Comparison of ENCODE assay signal across 15 cellular contexts in the genomic region with DNA sequence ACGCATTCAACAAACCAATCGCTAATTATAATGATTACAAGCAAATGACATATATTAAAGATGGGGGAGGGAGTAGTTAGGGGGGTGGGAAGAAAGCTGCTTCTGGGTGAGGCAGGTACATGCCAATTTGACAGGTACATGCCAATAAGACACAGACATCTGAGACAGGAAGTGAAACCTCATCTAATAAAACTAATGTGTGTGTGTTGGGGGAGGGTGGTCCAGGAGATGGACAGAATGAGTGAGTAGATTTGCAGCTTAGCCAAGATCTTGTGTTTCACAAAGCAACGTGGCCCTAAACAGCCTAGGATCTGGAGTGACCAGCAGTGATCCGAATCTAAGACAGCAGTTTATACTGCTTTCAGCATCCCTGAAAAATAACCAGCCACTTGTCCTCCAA. TPM values are rescaled to one million over a fixed set of nuclear protein-coding genes. Genes with fewer than 3 reads are reported as not detected.
A peak's percentile ranks its signal among the peaks of the same experiment; 100 is the strongest.
DNase-seq lines count a peak whose midpoint lies in the region; ATAC-seq, FAIRE-seq and TF ChIP-seq lines count a peak whose summit lies in the region.
"Had no signal": no experiment of that assay in that cellular context is flagged by ENCODE, and none has a peak within 500 bp of the region (broad histone marks: within the 10 kb centered on the region; RNA-seq: fewer than 3 reads in every experiment).

No MANE protein-coding gene starts in this region.

- H2BK120ac ChIP-seq in mesenchymal stem cell (ENCODE audit: low read depth, low read length), result peak overlapping the region; percentile 86

- intact Hi-C loops in prostate gland (cut with DNase I), result no loop called here

- H3K4me1 ChIP-seq in Peyer's patch, result peaks cover 0 to 10% (median 4%) of the 10 kb centered on the region in 4 donors
- H3K4me1 ChIP-seq in mesenchymal stem cell (ENCODE audit: control insufficient read depth, insufficient read depth, low read depth, low read length), result peaks cover 4% of the 10 kb centered on the region
- H3K4me1 ChIP-seq in prostate gland (replicated peaks), result no peaks in the 10 kb centered on the region
- H3K4me1 ChIP-seq: HAP-1 had no signal

- H3K9me3 ChIP-seq in AG04450 (ENCODE audit: control insufficient read depth, insufficient read depth, low read length) (no peaks in the 10 kb centered on the region), Peyer's patch (no peaks in the 10 kb centered on the region), mesenchymal stem cell (ENCODE audit: control insufficient read depth, low read length) (no peaks in the 10 kb centered on the region), prostate gland (no peaks in the 10 kb centered on the region)
- H3K9me3 ChIP-seq: HAP-1, sigmoid colon, SJCRH30 had no signal

- peaks cover 13% of the 10 kb centered on the region for H3K27me3 Mint-ChIP-seq in nephron progenitor cell (ENCODE audit: low read depth, poor library complexity)
- H3K27me3 Mint-ChIP-seq: CD4-positive, alpha-beta memory T cell had no signal

- H3K4me3 ChIP-seq in AG04450 (ENCODE audit: low read depth, low read length) (no peak overlapping the region), Peyer's patch (no peak overlapping the region), mesenchymal stem cell (ENCODE audit: insufficient read depth in 1 of 2, low read depth in 1 of 2, low read length in 2 of 2) (no peak overlapping the region), prostate gland (no peak overlapping the region)
- H3K4me3 ChIP-seq: HAP-1, sigmoid colon, SJCRH30 had no signal

- H3K4me2 ChIP-seq in mesenchymal stem cell (ENCODE audit: low read length, poor library complexity, severe bottlenecking), result no peak overlapping the region

- no peaks in the 10 kb centered on the region for H3K9me3 Mint-ChIP-seq in nephron progenitor cell
- H3K9me3 Mint-ChIP-seq: activated T-cell treated with anti-CD3 and anti-CD28 coated beads, Interleukin-2, amount 50 U/mL, for 4 hours; CD4-positive, alpha-beta memory T cell; WTC11 had no signal

- H3K27me3 ChIP-seq in AG04450 (ENCODE audit: control insufficient read depth, insufficient read depth, low read length) (no peaks in the 10 kb centered on the region), Peyer's patch (no peaks in the 10 kb centered on the region), mesenchymal stem cell (ENCODE audit: control insufficient read depth in 1 of 2, insufficient read depth in 1 of 2, low read length in 2 of 2) (no peaks in the 10 kb centered on the region), prostate gland (replicated peaks; ENCODE audit: insufficient read depth) (no peaks in the 10 kb centered on the region)
- H3K27me3 ChIP-seq: sigmoid colon, SJCRH30 had no signal

- no peaks in the 10 kb centered on the region for H3K4me1 Mint-ChIP-seq in nephron progenitor cell

- H3K4me3 Mint-ChIP-seq in nephron progenitor cell, result no peak overlapping the region
- H3K4me3 Mint-ChIP-seq: activated T-cell treated with anti-CD3 and anti-CD28 coated beads, Interleukin-2, amount 50 U/mL, for 4 hours; CD4-positive, alpha-beta memory T cell; WTC11 had no signal

- H2BK12ac ChIP-seq in mesenchymal stem cell (ENCODE audit: low read length in 2 of 2), result peak overlapping the region; percentile 55 to 96

- H2AFZ ChIP-seq in mesenchymal stem cell (ENCODE audit: low read depth, low read length), result no peak overlapping the region

- TF ChIP-seq POLR2A in Peyer's patch (IDR thresholded peaks at IDR 0.05), result no peak
- no peak for TF ChIP-seq POLR2A in prostate gland (IDR thresholded peaks at IDR 0.05)

- no peaks in the 10 kb centered on the region for H3K79me1 ChIP-seq in mesenchymal stem cell (replicated peaks; ENCODE audit: low read length, poor library complexity, severe bottlenecking)

- CTCF ChIA-PET in AG04450 (lab: Charles Lee), result interaction anchor here (0.6 to 13.3 kb wide), 15 partner anchors 9 to 676 kb away, joined by 3 to 556 read pairs (median 14); a partner anchor contains a TSS

- H3K36me3 Mint-ChIP-seq in nephron progenitor cell (ENCODE audit: low read depth), result no peaks in the 10 kb centered on the region
- H3K36me3 Mint-ChIP-seq: CD4-positive, alpha-beta memory T cell; WTC11 had no signal

- no peak overlapping the region for H3K23ac ChIP-seq in mesenchymal stem cell (ENCODE audit: low read length in 2 of 2)

- H2AK5ac ChIP-seq in mesenchymal stem cell (ENCODE audit: low read length, severe bottlenecking), result peak overlapping the region; percentile 92

- ATAC-seq in GM18868 (IDR thresholded peaks at IDR 0.05; ENCODE audit: unreplicated experiment) (peak; percentile 37), HG03108 (IDR thresholded peaks at IDR 0.05; ENCODE audit: unreplicated experiment) (no peak)

- H3K27ac ChIP-seq in AG04450 (ENCODE audit: low read depth, low read length) (peak overlapping the region; percentile 52), Peyer's patch (peak overlapping the region in 3 of 4 donors; percentile 47 to 62 (median 55)), mesenchymal stem cell (ENCODE audit: low read length, poor library complexity, severe bottlenecking) (peak overlapping the region; percentile 43), prostate gland (no peak overlapping the region)
- H3K27ac ChIP-seq: SJCRH30 had no signal

- peak overlapping the region; percentile 69 to 98 for H3K4ac ChIP-seq in mesenchymal stem cell (ENCODE audit: low read depth in 1 of 2, low read length in 2 of 2)

- peak overlapping the region; percentile 92 for H2BK15ac ChIP-seq in mesenchymal stem cell (ENCODE audit: low read depth, poor library complexity, severe bottlenecking)

- peak overlapping the region; percentile 93 for H4K8ac ChIP-seq in mesenchymal stem cell (ENCODE audit: low read length)

- DNase-seq in AG04450 (ENCODE audit: low read depth, low spot score), result no peak
- DNase-seq in Peyer's patch, result peak in 1 of 3 donors; percentile 33
- no peak for DNase-seq in mesenchymal stem cell
- DNase-seq in nephron progenitor cell, result no peak
- no peak for DNase-seq in prostate gland (ENCODE audit: low spot score)
- DNase-seq in urothelium cell line (ENCODE audit: low spot score), result no peak
- DNase-seq: activated T-cell treated with anti-CD3 and anti-CD28 coated beads, Interleukin-2, amount 50 U/mL, for 4 hours; CD4-positive, alpha-beta memory T cell; NCI-H2171 treated with DMSO at 0.1 percent for 48 hours; sigmoid colon had no signal

- H2BK5ac ChIP-seq in mesenchymal stem cell (ENCODE audit: low read depth, low read length, poor library complexity, severe bottlenecking), result no peak overlapping the region

- H3K14ac ChIP-seq in mesenchymal stem cell (ENCODE audit: low read length in 2 of 2), result peak overlapping the region in 1 of 2 experiments; percentile 45

- H4K91ac ChIP-seq in mesenchymal stem cell (ENCODE audit: low read length), result peak overlapping the region; percentile 97

- H3K27ac Mint-ChIP-seq in nephron progenitor cell, result no peak overlapping the region
- H3K27ac Mint-ChIP-seq: WTC11 had no signal

- no peak for FAIRE-seq in urothelium cell line (lab: Jason Lieb, UNC)

- WGBS in mesenchymal stem cell, result 92% methylated on average over 2 of the region's 4 CpGs
- WGBS in prostate gland, result 82% methylated on average over 4 of the region's 4 CpGs

- POLR2A ChIA-PET in AG04450 (lab: Yijun Ruan, JAX), result interaction anchor here (0.7 to 1.3 kb wide), 3 partner anchors 36 to 224 kb away, joined by 3 to 11 read pairs (median 4); no protein-coding TSS in a partner anchor

- H3K9ac ChIP-seq in mesenchymal stem cell (ENCODE audit: low read length), result no peak overlapping the region

- TF ChIP-seq CTCF in AG04450 (IDR thresholded peaks at IDR 0.05; ENCODE audit: low read depth, low read length) (no peak), Peyer's patch (IDR thresholded peaks at IDR 0.05) (no peak), nephron progenitor cell (IDR thresholded peaks at IDR 0.05) (no peak), prostate gland (IDR thresholded peaks at IDR 0.05) (no peak)

- peak overlapping the region; percentile 86 to 90 for H3K18ac ChIP-seq in mesenchymal stem cell (ENCODE audit: low read depth in 1 of 2, low read length in 2 of 2)

- no peaks in the 10 kb centered on the region for H3K36me3 ChIP-seq in Peyer's patch
- H3K36me3 ChIP-seq in mesenchymal stem cell (ENCODE audit: control insufficient read depth in 1 of 2, insufficient read depth in 2 of 2, low read depth in 1 of 2, low read length in 2 of 2), result no peaks in the 10 kb centered on the region
- H3K36me3 ChIP-seq in prostate gland, result no peaks in the 10 kb centered on the region
- H3K36me3 ChIP-seq: HAP-1, sigmoid colon, SJCRH30 had no signal

RNA-seq across cellular contexts. Expression of a gene that starts 10.8 kb away (rescaled TPM):
- 0.29 and 0.51 TPM in 2 replicates for polyA plus RNA-seq in AG04450 (2011; rRNA removed)
- polyA minus RNA-seq in AG04450 (2011; rRNA and poly(A)+ RNA removed), result 0.35 TPM in 1 of 2 replicates, not detected in the other
- total RNA-seq in Peyer's patch, result 1 to 10 TPM in 1 of 4 donors, not detected in 3; 2.5 TPM
- polyA plus RNA-seq in mesenchymal stem cell (2013, experiment 1 of 2), result 0.86 TPM
- 0.71 TPM for polyA plus RNA-seq in mesenchymal stem cell (2013, experiment 2 of 2)
- 1 to 10 TPM in 1 of 2 donors, not detected in 1; 2.6 TPM for total RNA-seq in prostate gland

RNA-seq across cellular contexts. Expression of a gene that starts 26.7 kb away (rescaled TPM):
- polyA plus RNA-seq in AG04450 (2011; rRNA removed), result not detected in 2 replicates
- not detected in 2 replicates for polyA minus RNA-seq in AG04450 (2011; rRNA and poly(A)+ RNA removed)
- total RNA-seq in Peyer's patch, result under 1 TPM in 1 of 4 donors, not detected in 3; 0.85 TPM
- not detected for polyA plus RNA-seq in mesenchymal stem cell (2013, experiment 1 of 2)
- polyA plus RNA-seq in mesenchymal stem cell (2013, experiment 2 of 2), result not detected
- total RNA-seq in prostate gland, result not detected
- total RNA-seq: activated T-cell treated with anti-CD3 and anti-CD28 coated beads, Interleukin-2, amount 50 U/mL, for 4 hours; CD4-positive, alpha-beta memory T cell; sigmoid colon; SJCRH30; WTC11 had no signal
- polyA plus RNA-seq: CD4-positive, alpha-beta memory T cell had no signal

RNA-seq across cellular contexts. Expression of a gene that starts 36.1 kb away (rescaled TPM):
- polyA plus RNA-seq in AG04450 (2011; rRNA removed), result 400 and 472 TPM in 2 replicates
- 226 and 280 TPM in 2 replicates for polyA minus RNA-seq in AG04450 (2011; rRNA and poly(A)+ RNA removed)
- total RNA-seq in Peyer's patch (100 to 1,000 TPM; 120 to 304 (median 177) TPM), prostate gland (100 to 1,000 TPM in 1 of 2 donors, 10 to 100 TPM in 1; 97.1 to 386 TPM)
- polyA plus RNA-seq in mesenchymal stem cell (2013, experiment 1 of 2), result 328 TPM
- 330 TPM for polyA plus RNA-seq in mesenchymal stem cell (2013, experiment 2 of 2)

RNA-seq across cellular contexts. Expression of a gene that starts 56.2 kb away (rescaled TPM):
- polyA plus RNA-seq in AG04450 (2011; rRNA removed), result not detected in 2 replicates
- polyA minus RNA-seq in AG04450 (2011; rRNA and poly(A)+ RNA removed), result not detected in 2 replicates
- total RNA-seq in Peyer's patch, result 100 to 1,000 TPM in 1 of 4 donors, 10 to 100 TPM in 2, 1 to 10 TPM in 1; 5.8 to 169 (median 40.6) TPM
- polyA plus RNA-seq in mesenchymal stem cell (2013, experiment 1 of 2), result 0.03 TPM
- 0.03 TPM for polyA plus RNA-seq in mesenchymal stem cell (2013, experiment 2 of 2)
- 10 to 100 TPM in 1 of 2 donors, 1 to 10 TPM in 1; 7.6 to 17.3 TPM for total RNA-seq in prostate gland
- total RNA-seq: CD4-positive, alpha-beta memory T cell had no signal
- polyA plus RNA-seq: CD4-positive, alpha-beta memory T cell had no signal

Comparison
In these comparisons a context has a peak if more than half of its experiments do, and no peak if none do; other contexts are left out.
1. H3K27ac ChIP-seq: peak in AG04450 (single experiment), Peyer's patch (3 of 4) and mesenchymal stem cell (single experiment); none in prostate gland (0 of 2).